1 cellular context compared by ENCODE assay signal in the genomic region with DNA sequence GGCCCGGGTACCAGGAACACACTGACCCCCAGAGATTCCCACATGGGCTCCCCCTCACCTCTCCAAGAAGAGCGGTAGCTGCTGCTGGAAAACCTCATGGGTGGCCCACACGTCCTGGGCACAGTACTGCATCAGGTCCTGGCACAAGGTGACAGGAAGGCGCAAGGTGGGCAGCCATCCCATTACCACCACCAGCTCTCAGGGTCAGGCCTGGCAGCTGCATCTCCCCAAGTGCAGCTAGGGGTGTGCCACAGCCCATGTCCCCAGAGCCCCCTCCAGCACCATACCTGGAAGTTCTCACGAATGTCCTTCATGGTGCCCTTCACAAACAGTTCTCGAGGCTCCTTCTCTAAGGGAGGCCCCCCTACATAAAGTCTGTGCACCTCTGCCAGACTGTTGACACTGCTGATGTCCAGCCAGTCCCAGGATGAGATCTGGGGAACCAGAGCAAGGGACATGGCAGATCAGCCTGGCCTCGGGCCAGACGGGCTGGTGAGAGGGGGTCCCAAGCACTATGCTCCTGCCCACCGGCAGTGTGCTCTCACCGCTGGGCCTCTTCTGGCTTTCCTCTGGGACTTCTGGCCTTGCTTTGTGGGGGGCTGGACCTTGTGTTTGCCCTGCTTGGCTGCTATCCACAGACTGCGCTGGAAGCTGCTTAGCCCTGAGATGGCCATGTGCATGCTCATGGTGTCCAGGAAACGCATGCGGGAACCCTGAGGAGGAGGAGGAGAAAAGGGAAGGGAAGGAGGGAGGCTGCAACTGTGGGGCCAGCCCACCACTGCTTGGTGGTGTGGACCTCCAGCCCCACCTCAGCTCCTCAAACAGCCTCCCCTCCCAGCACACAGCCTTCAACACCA.
TF ChIP-seq lines count a peak whose summit lies in the region.

No MANE protein-coding gene starts in this region.

TF ChIP-seq in GM12878, 131 proteins besides CTCF, POLR2A, EP300 and RAD21:
- TF ChIP-seq ZNF622 (IDR thresholded peaks at IDR 0.05) (no peak), LARP7 (IDR thresholded peaks at IDR 0.05) (no peak), NFIC (IDR thresholded peaks at IDR 0.05; ENCODE audit: low read depth, low read length) (no peak), SP1 (IDR thresholded peaks at IDR 0.05; ENCODE audit: low read depth, low read length) (no peak)
